ENCODE assay signal across 8 cellular contexts in the genomic region with DNA sequence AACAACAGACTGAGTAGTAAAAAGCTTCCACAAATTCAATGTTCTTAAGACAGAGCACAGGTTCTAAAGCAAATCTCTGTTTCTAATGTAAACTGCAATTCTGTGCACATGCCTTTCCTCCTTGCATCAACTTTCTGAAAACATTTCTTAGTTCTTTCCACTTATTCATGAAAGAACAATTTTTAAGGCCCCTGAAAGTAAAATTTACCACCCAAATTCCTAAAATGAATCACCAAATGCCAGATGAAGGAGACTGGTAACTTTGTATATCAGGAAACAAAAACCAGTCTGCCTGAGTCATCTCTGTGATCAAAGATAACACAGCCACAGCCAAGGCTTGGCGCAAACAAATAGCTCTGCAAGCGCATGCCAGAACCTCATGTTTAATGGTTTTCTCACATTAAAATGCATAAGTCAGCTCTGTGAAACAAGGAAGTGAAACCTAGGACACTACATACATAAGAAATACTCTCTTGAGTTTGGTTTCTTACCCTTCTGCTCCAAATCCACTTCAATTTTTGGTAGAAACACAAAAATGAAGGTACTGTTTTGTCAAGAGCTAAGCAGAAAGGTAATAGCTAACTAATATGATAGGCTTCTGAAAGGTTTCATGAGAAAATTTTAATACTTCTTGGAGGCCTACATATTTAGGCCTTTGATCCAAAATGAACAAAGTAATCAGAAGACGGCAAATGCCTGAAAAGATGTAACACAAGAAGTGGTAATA.
A peak's percentile ranks its signal among the peaks of the same experiment; 100 is the strongest.
DNase-seq lines count a peak whose midpoint lies in the region; ATAC-seq, FAIRE-seq and TF ChIP-seq lines count a peak whose summit lies in the region.

No MANE protein-coding gene starts in this region.

- H3K9me3 ChIP-seq in HCT116 (ENCODE audit: control insufficient read depth in 1 of 2, insufficient read depth in 1 of 2, low read depth in 1 of 2, low read length in 2 of 2) (no peaks in the 10 kb centered on the region), mesodermal cell (ENCODE audit: control insufficient read depth, low read length) (no peaks in the 10 kb centered on the region)

- no TSS peak for BruUV-seq in HCT116 (replicated peaks; lab: Mats Ljungman, UMichigan)

- no peaks in the 10 kb centered on the region for H4K20me1 ChIP-seq in HCT116 (ENCODE audit: insufficient read depth)

- peak overlapping the region; percentile 71 for H3K4me2 ChIP-seq in HCT116 (ENCODE audit: low read length)

- RAD21 ChIA-PET in HCT116 (lab: Charles Lee; ENCODE audit: low non-redundant PET in 1 of 2, low total read pairs in 2 of 2, uncharacterized antibody in 2 of 2, unreplicated experiment in 2 of 2): no interaction called here

- H3K27ac ChIP-seq in HCT116 (ENCODE audit: low read depth, low read length) (peak overlapping the region; percentile 84), mesodermal cell (ENCODE audit: low read depth, low read length, severe bottlenecking) (peak overlapping the region; percentile 92)

- H3K79me2 ChIP-seq in HCT116 (ENCODE audit: insufficient read depth, low read length): no peaks in the 10 kb centered on the region

- ATAC-seq in HCT116: peak; percentile 91
- ATAC-seq in activated CD4-positive, alpha-beta T cell treated with anti-CD3 and anti-CD28 coated beads for 36 hours: peak; percentile 94

- H3K27me3 Mint-ChIP-seq in activated CD4-positive, alpha-beta T cell treated with anti-CD3 and anti-CD28 coated beads for 36 hours: peaks cover 2% of the 10 kb centered on the region
- no peaks in the 10 kb centered on the region for H3K27me3 Mint-ChIP-seq in dendritic cell treated with granulocyte-macrophage colony-stimulating factor and Interleukin-4, amounts not matched to agents 40 ng/mL and 50 ng/mL, for 4 days

- peak overlapping the region; percentile 43 for H3K27ac Mint-ChIP-seq in activated CD4-positive, alpha-beta T cell treated with anti-CD3 and anti-CD28 coated beads for 36 hours
- H3K27ac Mint-ChIP-seq in dendritic cell treated with granulocyte-macrophage colony-stimulating factor and Interleukin-4, amounts not matched to agents 40 ng/mL and 50 ng/mL, for 4 days: peak overlapping the region; percentile 83

- H3K27me3 ChIP-seq in HCT116 (ENCODE audit: insufficient read depth, low read length): no peaks in the 10 kb centered on the region

- CTCF ChIA-PET in HCT116 (lab: Charles Lee): no interaction called here
- CTCF ChIA-PET in activated CD4-positive, alpha-beta T cell treated with anti-CD3 and anti-CD28 coated beads for 36 hours (lab: Charles Lee): interaction anchor here (0.6 kb wide), 1 partner anchor 37 kb away, joined by 3 read pairs; no protein-coding TSS in a partner anchor

- H3K9me2 ChIP-seq in HCT116 (ENCODE audit: insufficient read depth): no peaks in the 10 kb centered on the region

- intact Hi-C loops in HCT116 (cut with micrococcal nuclease): no loop called here
- intact Hi-C loops in activated CD4-positive, alpha-beta T cell treated with anti-CD3 and anti-CD28 coated beads for 36 hours (cut with DNase I, micrococcal nuclease): loop anchor here (1.0 to 10.0 kb wide), 9 partner anchors 39 to 696 kb away; no protein-coding TSS in a partner anchor
- intact Hi-C loops in dendritic cell treated with granulocyte-macrophage colony-stimulating factor and Interleukin-4, amounts not matched to agents 40 ng/mL and 50 ng/mL, for 4 days (cut with micrococcal nuclease): loop anchor here (1.0 to 2.0 kb wide), 2 partner anchors 18 to 33 kb away; no protein-coding TSS in a partner anchor

- TF ChIP-seq POLR2A in HCT116 (IDR thresholded peaks at IDR 0.05; ENCODE audit: borderline replicate concordance, extremely low read depth, insufficient read depth, insufficient read length): no peak

- WGBS in mesodermal cell (ENCODE audit: insufficient coverage in 2 of 2), 2 experiments: 45 to 64% methylated on average over 2 of the region's 3 CpGs

- TF ChIP-seq CTCF in HCT116 (IDR thresholded peaks at IDR 0.05 in 2 of 3, conservative IDR thresholded peaks at IDR 0.05 in 1 of 3; ENCODE audit: borderline replicate concordance in 1 of 3, insufficient read depth in 1 of 3, low read depth in 2 of 3, low read length in 2 of 3): no peak
- TF ChIP-seq CTCF in D721Med (IDR thresholded peaks at IDR 0.05; ENCODE audit: insufficient read depth, missing control alignments): no peak

- POLR2A ChIA-PET in HCT116 (lab: Charles Lee): interaction anchor here (0.8 to 0.9 kb wide), 2 partner anchors 9 to 13 kb away, joined by 3 read pairs; no protein-coding TSS in a partner anchor
- POLR2A ChIA-PET in activated CD4-positive, alpha-beta T cell treated with anti-CD3 and anti-CD28 coated beads for 36 hours (lab: Charles Lee): interaction anchor here (0.6 to 0.9 kb wide), 4 partner anchors 8 to 151 kb away, joined by 3 to 5 read pairs (median 4); no protein-coding TSS in a partner anchor

- no peak overlapping the region for H3K4me3 Mint-ChIP-seq in activated CD4-positive, alpha-beta T cell treated with anti-CD3 and anti-CD28 coated beads for 36 hours
- no peak overlapping the region for H3K4me3 Mint-ChIP-seq in dendritic cell treated with granulocyte-macrophage colony-stimulating factor and Interleukin-4, amounts not matched to agents 40 ng/mL and 50 ng/mL, for 4 days

- peak overlapping the region; percentile 51 for H3K9ac ChIP-seq in HCT116 (ENCODE audit: low read length)

- DNase-seq in GF-D8 (lab: John Stamatoyannopoulos, UW): peak; percentile 86
- DNase-seq in HCT116 (ENCODE audit: low read depth, low spot score): peak; percentile 96
- peak; percentile 98 for DNase-seq in M059J (ENCODE audit: low read depth)
- peak; percentile 82 for DNase-seq in activated CD4-positive, alpha-beta T cell treated with anti-CD3 and anti-CD28 coated beads for 36 hours
- peak; percentile 24 for DNase-seq in stimulated activated CD8-positive, alpha-beta memory T cell treated with anti-CD3 and anti-CD28 coated beads, Interleukin-4, amount 100 ng/mL, for 24 hours (ENCODE audit: low read depth)
- no peak for DNase-seq in D721Med (ENCODE audit: insufficient read length, low spot score)

- H3K4me1 ChIP-seq in HCT116 (ENCODE audit: control insufficient read depth in 1 of 2, insufficient read depth in 2 of 2, low read length in 2 of 2) (peaks cover 65 to 71% of the 10 kb centered on the region in 2 experiments), mesodermal cell (ENCODE audit: control insufficient read depth, insufficient read depth, low read length, poor library complexity, severe bottlenecking) (peaks cover 20% of the 10 kb centered on the region)

- TF ChIP-seq RAD21 in HCT116 (IDR thresholded peaks at IDR 0.05; ENCODE audit: low read depth): peak; percentile 44

- H3K4me3 ChIP-seq in HCT116 (replicated peaks in 1 of 2; ENCODE audit: low read depth in 1 of 2, low read length in 2 of 2) (peak overlapping the region in 1 of 2 experiments; percentile 22; a peak in 1 of 4 replicates), mesodermal cell (ENCODE audit: extremely low read depth, insufficient read depth, low read length, poor library complexity, severe bottlenecking) (no peak overlapping the region)

- H3K4me1 Mint-ChIP-seq in activated CD4-positive, alpha-beta T cell treated with anti-CD3 and anti-CD28 coated beads for 36 hours: peaks cover 34% of the 10 kb centered on the region
- peaks cover 35% of the 10 kb centered on the region for H3K4me1 Mint-ChIP-seq in dendritic cell treated with granulocyte-macrophage colony-stimulating factor and Interleukin-4, amounts not matched to agents 40 ng/mL and 50 ng/mL, for 4 days (ENCODE audit: low read depth)

- FAIRE-seq in D721Med (lab: Jason Lieb, UNC): no peak

- H3K36me3 Mint-ChIP-seq in activated CD4-positive, alpha-beta T cell treated with anti-CD3 and anti-CD28 coated beads for 36 hours (ENCODE audit: low read depth): peaks cover 49% of the 10 kb centered on the region
- H3K36me3 Mint-ChIP-seq in dendritic cell treated with granulocyte-macrophage colony-stimulating factor and Interleukin-4, amounts not matched to agents 40 ng/mL and 50 ng/mL, for 4 days (ENCODE audit: low read depth): peaks cover 11% of the 10 kb centered on the region

- H3K36me3 ChIP-seq in HCT116 (ENCODE audit: control insufficient read depth in 1 of 2, insufficient read depth in 2 of 2, low read length in 2 of 2): no peaks in the 10 kb centered on the region
- peaks cover 4% of the 10 kb centered on the region for H3K36me3 ChIP-seq in mesodermal cell (ENCODE audit: control insufficient read depth, insufficient read depth, low read length)

- no peak overlapping the region for H2AFZ ChIP-seq in HCT116 (ENCODE audit: low read depth, low read length, poor library complexity, severe bottlenecking)

- H3K9me3 Mint-ChIP-seq in activated CD4-positive, alpha-beta T cell treated with anti-CD3 and anti-CD28 coated beads for 36 hours (ENCODE audit: low read depth): no peaks in the 10 kb centered on the region
- H3K9me3 Mint-ChIP-seq in dendritic cell treated with granulocyte-macrophage colony-stimulating factor and Interleukin-4, amounts not matched to agents 40 ng/mL and 50 ng/mL, for 4 days: no peaks in the 10 kb centered on the region

TF ChIP-seq in HCT116, 20 proteins besides CTCF, POLR2A, EP300 and RAD21 (continues in another document):
- TF ChIP-seq SRF (IDR thresholded peaks at IDR 0.05; ENCODE audit: low read depth) (peak; percentile 65; the same call in 1 of the 2 replicates), EZH2 (IDR thresholded peaks at IDR 0.05) (no peak), CBX3 (IDR thresholded peaks at IDR 0.05; ENCODE audit: low read depth) (peak; percentile 93), ATF3 (IDR thresholded peaks at IDR 0.05) (no peak), JUND (IDR thresholded peaks at IDR 0.05) (peak; percentile 98), FOSL1 (IDR thresholded peaks at IDR 0.05; ENCODE audit: low read depth) (peak; percentile 96), SIN3A (IDR thresholded peaks at IDR 0.05; ENCODE audit: low read depth) (peak; percentile 66; the same call in 1 of the 2 replicates), MAX (IDR thresholded peaks at IDR 0.05) (peak; percentile 87), EGR1 (IDR thresholded peaks at IDR 0.05; ENCODE audit: low read depth) (no peak), SP1 (IDR thresholded peaks at IDR 0.05; ENCODE audit: low read depth) (peak; percentile 97), TCF7L2 (IDR thresholded peaks at IDR 0.05; ENCODE audit: borderline replicate concordance, extremely low read depth, insufficient read depth, insufficient read length) (peak; percentile 67), EZH2phosphoT487 (IDR thresholded peaks at IDR 0.05; ENCODE audit: borderline replicate concordance) (no peak), ELF1 (IDR thresholded peaks at IDR 0.05; ENCODE audit: borderline replicate concordance, low read depth) (peak; percentile 56; the same call in 1 of the 2 replicates), POLR2AphosphoS5 (IDR thresholded peaks at IDR 0.05; ENCODE audit: low read depth, low read length) (peak; percentile 68)
